Comparison of ENCODE assay signal across 8 cellular contexts in genomic region chr14:100306256-100306505, GRCh38. TPM values are rescaled to one million over a fixed set of nuclear protein-coding genes. Genes with fewer than 3 reads are reported as not detected.
DNase-seq lines count a peak whose midpoint lies in the region; ATAC-seq and TF ChIP-seq lines count a peak whose summit lies in the region.

TSS of gene SLC25A29 (minus strand) at chr14:100306444. CDS start at chr14:100306232, 212 bp downstream.

- peaks cover 19% of the 10 kb centered on the region for H3K36me3 Mint-ChIP-seq in effector memory CD8-positive, alpha-beta T cell (ENCODE audit: insufficient read depth)

- H3K4me1 ChIP-seq in Loucy (ENCODE audit: insufficient read depth, low read length, poor library complexity, severe bottlenecking): peaks cover 45% of the 10 kb centered on the region

- H3K9me3 ChIP-seq in Loucy (ENCODE audit: insufficient read depth, low read depth, low read length): no peaks in the 10 kb centered on the region

- H3F3A ChIP-seq in Loucy (ENCODE audit: low read depth): no peaks in the 10 kb centered on the region

- H4K20me1 ChIP-seq in Loucy (ENCODE audit: insufficient read depth, low read length, poor library complexity, severe bottlenecking): peaks cover 31% of the 10 kb centered on the region

- peaks cover 65% of the 10 kb centered on the region for H3K79me2 ChIP-seq in Loucy (ENCODE audit: insufficient read depth, low read length)

- H3K9ac ChIP-seq in Loucy (ENCODE audit: low read depth, low read length, poor library complexity, severe bottlenecking): peak within 1 kb of the TSS; percentile 97

- H3K27me3 Mint-ChIP-seq in effector memory CD8-positive, alpha-beta T cell: no peaks in the 10 kb centered on the region

- peak within 1 kb of the TSS; percentile 95 for H2AFZ ChIP-seq in Loucy (ENCODE audit: low read length)

- H3K4me1 Mint-ChIP-seq in effector memory CD8-positive, alpha-beta T cell (ENCODE audit: low read depth in 2 of 2): peaks cover 19 to 44% of the 10 kb centered on the region in 2 donors

- TF ChIP-seq CTCF in AG10803 (conservative IDR thresholded peaks at IDR 0.05; ENCODE audit: low read length) (no peak), Loucy (conservative IDR thresholded peaks at IDR 0.05; ENCODE audit: low read length) (no peak)

- H3K9me2 ChIP-seq in Loucy (replicated peaks; ENCODE audit: low read depth, low read length): no peaks in the 10 kb centered on the region

- H3K27ac Mint-ChIP-seq in effector memory CD8-positive, alpha-beta T cell: peak within 1 kb of the TSS in 1 of 2 donors; percentile 88

- H3K4me2 ChIP-seq in Loucy (ENCODE audit: low read depth, low read length, poor library complexity, severe bottlenecking): peak within 1 kb of the TSS; percentile 95

- no peaks in the 10 kb centered on the region for H3K9me3 Mint-ChIP-seq in effector memory CD8-positive, alpha-beta T cell

- no peaks in the 10 kb centered on the region for H3K36me3 ChIP-seq in Loucy (ENCODE audit: insufficient read depth, low read length)

- no peak for ATAC-seq in effector memory CD8-positive, alpha-beta T cell (replicated peaks)
- ATAC-seq in HG02623 (IDR thresholded peaks at IDR 0.05; ENCODE audit: unreplicated experiment): no peak
- no peak for ATAC-seq in HG02588 (IDR thresholded peaks at IDR 0.05; ENCODE audit: unreplicated experiment)
- no peak for ATAC-seq in GM18519 (IDR thresholded peaks at IDR 0.05; ENCODE audit: low FRiP score, unreplicated experiment)

- H3K27me3 ChIP-seq in Loucy (ENCODE audit: insufficient read depth, low read length, poor library complexity, severe bottlenecking): no peaks in the 10 kb centered on the region

- peak within 1 kb of the TSS; percentile 82 to 92 for H3K4me3 Mint-ChIP-seq in effector memory CD8-positive, alpha-beta T cell

- DNase-seq in AG10803 (ENCODE audit: low read depth): no peak
- no peak for DNase-seq in effector memory CD8-positive, alpha-beta T cell
- DNase-seq in myocyte (ENCODE audit: low read depth): no peak
- DNase-seq in NK-92 treated with Interleukin-12 subunit alpha and Interleukin-12 subunit beta, amount 100 ng/mL, for 24 hours (lab: John Stamatoyannopoulos, UW): no peak

- H3K4me3 ChIP-seq in AG10803 (ENCODE audit: low read length): peak within 1 kb of the TSS; percentile 75
- H3K4me3 ChIP-seq in Loucy (ENCODE audit: low read length, poor library complexity, severe bottlenecking): peak within 1 kb of the TSS; percentile 89

RNA-seq across cellular contexts. Expression of gene SLC25A29, which starts in this region (rescaled TPM):
- 79.6 and 93.0 TPM in 2 replicates for total RNA-seq in myocyte
- 18.7 TPM for polyA plus RNA-seq in myocyte (2012)
